In genomic region chr12:85834378-85834777, GRCh38 we compare ENCODE assay signal across 12 cellular contexts. TPM values are rescaled to one million over a fixed set of nuclear protein-coding genes. Genes with fewer than 3 reads are reported as not detected.
DNase-seq lines count a peak whose midpoint lies in the region; ATAC-seq, FAIRE-seq and TF ChIP-seq lines count a peak whose summit lies in the region.
"Had no signal": no experiment of that assay in that cellular context is flagged by ENCODE, and none has a peak within 500 bp of the region (broad histone marks: within the 10 kb centered on the region; RNA-seq: fewer than 3 reads in every experiment).

No MANE protein-coding gene starts in this region.

- H3K27me3 ChIP-seq in bronchial epithelial cell (ENCODE audit: control insufficient read depth, insufficient read depth, low read length) (no peaks in the 10 kb centered on the region), left lung (no peaks in the 10 kb centered on the region), tibial artery (no peaks in the 10 kb centered on the region)

- intact Hi-C loops in left lung (cut with DNase I) (no loop called here), tibial artery (cut with DNase I; ENCODE audit: low total_unique reads) (no loop called here)

- peak; percentile 9 for ATAC-seq in left lung
- no peak for ATAC-seq in GM18502 (IDR thresholded peaks at IDR 0.05; ENCODE audit: poor library complexity, unreplicated experiment)
- no peak for ATAC-seq in activated naive CD4-positive, alpha-beta T cell treated with anti-CD3 and anti-CD28 coated beads, Interleukin-2, amount 50 U/mL, for 72 hours
- ATAC-seq: activated naive CD8-positive, alpha-beta T cell treated with anti-CD3 and anti-CD28 coated beads, Interleukin-2, amount 50 U/mL, for 24 hours had no signal

- H3K4me3 ChIP-seq in bronchial epithelial cell (ENCODE audit: low read depth, low read length) (peak overlapping the region; percentile 60), left lung (peak overlapping the region; percentile 32 to 39), tibial artery (peak overlapping the region; percentile 56 to 59)

- FAIRE-seq in bronchial epithelial cell (lab: Jason Lieb, UNC) = no peak

- no peak for TF ChIP-seq CTCF in bronchial epithelial cell (IDR thresholded peaks at IDR 0.05; ENCODE audit: insufficient read depth, low read length, severe bottlenecking)
- no peak for TF ChIP-seq CTCF in left lung (IDR thresholded peaks at IDR 0.05)
- TF ChIP-seq CTCF in tibial artery (IDR thresholded peaks at IDR 0.05) = no peak

- H3K9me3 ChIP-seq in left lung (no peaks in the 10 kb centered on the region), tibial artery (no peaks in the 10 kb centered on the region)
- H3K9me3 ChIP-seq: prostate gland had no signal

- H3K4me1 ChIP-seq in left lung (peaks cover 0 to 3% of the 10 kb centered on the region in 2 donors), tibial artery (peaks cover 0 to 36% (median 8%) of the 10 kb centered on the region in 4 donors)
- H3K4me1 ChIP-seq: prostate gland had no signal

- peak overlapping the region; percentile 76 to 85 for H3K27ac ChIP-seq in left lung
- peak overlapping the region in 1 of 2 donors; percentile 82 for H3K27ac ChIP-seq in tibial artery
- H3K27ac ChIP-seq: WERI-Rb-1 had no signal

- no peaks in the 10 kb centered on the region for H3K36me3 Mint-ChIP-seq in activated naive CD4-positive, alpha-beta T cell treated with anti-CD3 and anti-CD28 coated beads, Interleukin-2, amount 50 U/mL, for 72 hours

- DNase-seq in NCI-H526 (lab: John Stamatoyannopoulos, UW) (peak; percentile 63 to 70), bronchial epithelial cell (ENCODE audit: low read depth) (no peak), left lung (no peak), tibial artery (no peak), NCI-H1092 (lab: John Stamatoyannopoulos, UW) (no peak)
- DNase-seq in activated naive CD4-positive, alpha-beta T cell treated with anti-CD3 and anti-CD28 coated beads, Interleukin-2, amount 50 U/mL, for 72 hours (ENCODE audit: low spot score in 2 of 2) = no peak
- DNase-seq: activated naive CD8-positive, alpha-beta T cell treated with anti-CD3 and anti-CD28 coated beads, Interleukin-2, amount 50 U/mL, for 24 hours; NCI-H1694 treated with DMSO at 0.1 percent for 48 hours; WERI-Rb-1 had no signal

- H3K36me3 ChIP-seq in bronchial epithelial cell (ENCODE audit: control insufficient read depth, insufficient read depth, low read length) (no peaks in the 10 kb centered on the region), left lung (no peaks in the 10 kb centered on the region), tibial artery (no peaks in the 10 kb centered on the region)
- H3K36me3 ChIP-seq: prostate gland, WERI-Rb-1 had no signal

- no peaks in the 10 kb centered on the region for H3K9me3 Mint-ChIP-seq in activated naive CD4-positive, alpha-beta T cell treated with anti-CD3 and anti-CD28 coated beads, Interleukin-2, amount 50 U/mL, for 72 hours
- H3K9me3 Mint-ChIP-seq: activated naive CD8-positive, alpha-beta T cell treated with anti-CD3 and anti-CD28 coated beads, Interleukin-2, amount 50 U/mL, for 24 hours had no signal

- H3K27ac Mint-ChIP-seq in activated naive CD4-positive, alpha-beta T cell treated with anti-CD3 and anti-CD28 coated beads, Interleukin-2, amount 50 U/mL, for 72 hours = no peak overlapping the region
- H3K27ac Mint-ChIP-seq: activated naive CD8-positive, alpha-beta T cell treated with anti-CD3 and anti-CD28 coated beads, Interleukin-2, amount 50 U/mL, for 24 hours had no signal

RNA-seq across cellular contexts. Expression of gene RASSF9, which starts 1.8 kb away (rescaled TPM):
- total RNA-seq in bronchial epithelial cell (2.1 and 2.7 TPM in 2 replicates), left lung (1 to 10 TPM; 8.2 to 8.3 TPM)
- not detected for total RNA-seq in activated naive CD4-positive, alpha-beta T cell treated with anti-CD3 and anti-CD28 coated beads, Interleukin-2, amount 50 U/mL, for 72 hours
- total RNA-seq: mononuclear cell had no signal

RNA-seq across cellular contexts. Expression of gene NTS, which starts 39.7 kb away (rescaled TPM):
- total RNA-seq in bronchial epithelial cell (0.13 TPM in 1 of 2 replicates, not detected in the other), left lung (1 to 10 TPM in 1 of 2 donors, under 1 TPM in 1; 0.47 to 5.4 TPM)
- not detected for total RNA-seq in activated naive CD4-positive, alpha-beta T cell treated with anti-CD3 and anti-CD28 coated beads, Interleukin-2, amount 50 U/mL, for 72 hours
- total RNA-seq: mononuclear cell had no signal

Comparison
In these comparisons a context has a peak if more than half of its experiments do, and no peak if none do; other contexts are left out.
1. DNase-seq: peak in NCI-H526 (2 of 2); none in bronchial epithelial cell (single experiment), left lung (0 of 2), tibial artery (0 of 2), NCI-H1092 (single experiment) and activated naive CD4-positive, alpha-beta T cell treated with anti-CD3 and anti-CD28 coated beads, Interleukin-2, amount 50 U/mL, for 72 hours (0 of 2).
2. Peak in every context shown above with its lines, with median percentiles within 50 percentile points of each other: H3K4me3 ChIP-seq.